ENCODE assay signal across 3 cellular contexts in genomic region chr11:67286621-67287333, GRCh38.
TF ChIP-seq lines count a peak whose summit lies in the region.

No MANE protein-coding gene starts in this region.

TF ChIP-seq in SK-N-SH, 30 proteins besides CTCF, POLR2A, EP300 and RAD21:
- TF ChIP-seq GATA2 (CRISPR knock-in tag; IDR thresholded peaks at IDR 0.05) (no peak), JUND (IDR thresholded peaks at IDR 0.05) (no peak), NRF1 (IDR thresholded peaks at IDR 0.05; ENCODE audit: low read depth, low read length) (no peak), SIN3A (IDR thresholded peaks at IDR 0.05; ENCODE audit: borderline replicate concordance, low read depth, low read length) (no peak), TAF1 (IDR thresholded peaks at IDR 0.05; ENCODE audit: borderline replicate concordance, low read depth, low read length) (no peak)
- TF ChIP-seq, protein P1, sequence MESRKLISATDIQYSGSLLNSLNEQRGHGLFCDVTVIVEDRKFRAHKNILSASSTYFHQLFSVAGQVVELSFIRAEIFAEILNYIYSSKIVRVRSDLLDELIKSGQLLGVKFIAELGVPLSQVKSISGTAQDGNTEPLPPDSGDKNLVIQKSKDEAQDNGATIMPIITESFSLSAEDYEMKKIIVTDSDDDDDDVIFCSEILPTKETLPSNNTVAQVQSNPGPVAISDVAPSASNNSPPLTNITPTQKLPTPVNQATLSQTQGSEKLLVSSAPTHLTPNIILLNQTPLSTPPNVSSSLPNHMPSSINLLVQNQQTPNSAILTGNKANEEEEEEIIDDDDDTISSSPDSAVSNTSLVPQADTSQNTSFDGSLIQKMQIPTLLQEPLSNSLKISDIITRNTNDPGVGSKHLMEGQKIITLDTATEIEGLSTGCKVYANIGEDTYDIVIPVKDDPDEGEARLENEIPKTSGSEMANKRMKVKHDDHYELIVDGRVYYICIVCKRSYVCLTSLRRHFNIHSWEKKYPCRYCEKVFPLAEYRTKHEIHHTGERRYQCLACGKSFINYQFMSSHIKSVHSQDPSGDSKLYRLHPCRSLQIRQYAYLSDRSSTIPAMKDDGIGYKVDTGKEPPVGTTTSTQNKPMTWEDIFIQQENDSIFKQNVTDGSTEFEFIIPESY (IDR thresholded peaks at IDR 0.05; ENCODE audit: borderline replicate concordance, low read depth) = no peak

TF ChIP-seq in SK-N-SH treated with all-trans-retinoic acid at 6 μM for 48 hours, 23 proteins besides CTCF, POLR2A, EP300 and RAD21:
- no peak for TF ChIP-seq ZNF565 (CRISPR knock-in tag; conservative IDR thresholded peaks at IDR 0.05; ENCODE audit: low read depth)
- no peak for TF ChIP-seq ZC3H10 (CRISPR knock-in tag; IDR thresholded peaks at IDR 0.05)
- no peak for TF ChIP-seq TSHZ2 (CRISPR knock-in tag; IDR thresholded peaks at IDR 0.05)
- TF ChIP-seq ZNF8 (CRISPR knock-in tag; IDR thresholded peaks at IDR 0.05) = no peak
- no peak for TF ChIP-seq ISL1 (CRISPR knock-in tag; IDR thresholded peaks at IDR 0.05)
- no peak for TF ChIP-seq ESRRG (CRISPR knock-in tag; IDR thresholded peaks at IDR 0.05)
- TF ChIP-seq OSR1 (CRISPR knock-in tag; IDR thresholded peaks at IDR 0.05) = no peak
- no peak for TF ChIP-seq SNAI2 (CRISPR knock-in tag; IDR thresholded peaks at IDR 0.05)
- no peak for TF ChIP-seq ZFP3 (CRISPR knock-in tag; IDR thresholded peaks at IDR 0.05)

TF ChIP-seq in HepG2, 621 proteins besides CTCF, POLR2A, EP300 and RAD21:
- TF ChIP-seq MXI1 (IDR thresholded peaks at IDR 0.05; ENCODE audit: borderline replicate concordance, low read depth, low read length) = no peak
- TF ChIP-seq RBM22 (optimal IDR thresholded peaks at IDR 0.05; ENCODE audit: low read length) = peak; percentile 36
- TF ChIP-seq ZNF124 (CRISPR knock-in tag; IDR thresholded peaks at IDR 0.05) = no peak
- TF ChIP-seq ZBTB21 (CRISPR knock-in tag; IDR thresholded peaks at IDR 0.05) = no peak
- peak; percentile 79 for TF ChIP-seq AGO2 (optimal IDR thresholded peaks at IDR 0.05; ENCODE audit: low read depth, low read length)
- TF ChIP-seq SIX4 (CRISPR knock-in tag; IDR thresholded peaks at IDR 0.05) = no peak
- no peak for TF ChIP-seq DZIP1 (CRISPR knock-in tag; IDR thresholded peaks at IDR 0.05)
- TF ChIP-seq, protein P2, sequence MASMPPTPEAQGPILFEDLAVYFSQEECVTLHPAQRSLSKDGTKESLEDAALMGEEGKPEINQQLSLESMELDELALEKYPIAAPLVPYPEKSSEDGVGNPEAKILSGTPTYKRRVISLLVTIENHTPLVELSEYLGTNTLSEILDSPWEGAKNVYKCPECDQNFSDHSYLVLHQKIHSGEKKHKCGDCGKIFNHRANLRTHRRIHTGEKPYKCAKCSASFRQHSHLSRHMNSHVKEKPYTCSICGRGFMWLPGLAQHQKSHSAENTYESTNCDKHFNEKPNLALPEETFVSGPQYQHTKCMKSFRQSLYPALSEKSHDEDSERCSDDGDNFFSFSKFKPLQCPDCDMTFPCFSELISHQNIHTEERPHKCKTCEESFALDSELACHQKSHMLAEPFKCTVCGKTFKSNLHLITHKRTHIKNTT (CRISPR knock-in tag; IDR thresholded peaks at IDR 0.05) = no peak
- 0 out of 2 replicates have a peak, but pooled peaks have one; percentile 8 for TF ChIP-seq ZNF687 (CRISPR knock-in tag; IDR thresholded peaks at IDR 0.05)
- TF ChIP-seq ZNF362 (CRISPR knock-in tag; IDR thresholded peaks at IDR 0.05; ENCODE audit: borderline replicate concordance) = no peak
- TF ChIP-seq NFRKB (IDR thresholded peaks at IDR 0.05) = no peak
- no peak for TF ChIP-seq RNF219 (CRISPR knock-in tag; IDR thresholded peaks at IDR 0.05)
- TF ChIP-seq PRDM4 (CRISPR knock-in tag; IDR thresholded peaks at IDR 0.05; ENCODE audit: borderline replicate concordance) = no peak
- TF ChIP-seq ZNF501 (CRISPR knock-in tag; IDR thresholded peaks at IDR 0.05) = no peak
- TF ChIP-seq, protein P3, sequence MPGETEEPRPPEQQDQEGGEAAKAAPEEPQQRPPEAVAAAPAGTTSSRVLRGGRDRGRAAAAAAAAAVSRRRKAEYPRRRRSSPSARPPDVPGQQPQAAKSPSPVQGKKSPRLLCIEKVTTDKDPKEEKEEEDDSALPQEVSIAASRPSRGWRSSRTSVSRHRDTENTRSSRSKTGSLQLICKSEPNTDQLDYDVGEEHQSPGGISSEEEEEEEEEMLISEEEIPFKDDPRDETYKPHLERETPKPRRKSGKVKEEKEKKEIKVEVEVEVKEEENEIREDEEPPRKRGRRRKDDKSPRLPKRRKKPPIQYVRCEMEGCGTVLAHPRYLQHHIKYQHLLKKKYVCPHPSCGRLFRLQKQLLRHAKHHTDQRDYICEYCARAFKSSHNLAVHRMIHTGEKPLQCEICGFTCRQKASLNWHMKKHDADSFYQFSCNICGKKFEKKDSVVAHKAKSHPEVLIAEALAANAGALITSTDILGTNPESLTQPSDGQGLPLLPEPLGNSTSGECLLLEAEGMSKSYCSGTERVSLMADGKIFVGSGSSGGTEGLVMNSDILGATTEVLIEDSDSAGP (CRISPR knock-in tag; IDR thresholded peaks at IDR 0.05; ENCODE audit: borderline replicate concordance) = 0 out of 2 replicates have a peak, but pooled peaks have one; percentile 45
- TF ChIP-seq PCBP2 (optimal IDR thresholded peaks at IDR 0.05; ENCODE audit: low read depth, low read length, poor library complexity, severe bottlenecking) = no peak
- 0 out of 2 replicates have a peak, but pooled peaks have one; percentile 8 for TF ChIP-seq POLR2G (IDR thresholded peaks at IDR 0.05; ENCODE audit: low read depth, low read length)
- no peak for TF ChIP-seq HNRNPUL1 (IDR thresholded peaks at IDR 0.05; ENCODE audit: low read depth, low read length)
- no peak for TF ChIP-seq DMTF1 (CRISPR knock-in tag; IDR thresholded peaks at IDR 0.05)
- TF ChIP-seq HNRNPL (IDR thresholded peaks at IDR 0.05; ENCODE audit: low read depth, low read length) = no peak
- TF ChIP-seq KAT7 (CRISPR knock-in tag; IDR thresholded peaks at IDR 0.05; ENCODE audit: borderline replicate concordance) = no peak
- no peak for TF ChIP-seq ZNF713 (CRISPR knock-in tag; IDR thresholded peaks at IDR 0.05)
- TF ChIP-seq ZFP36L1 (CRISPR knock-in tag; IDR thresholded peaks at IDR 0.05) = no peak
- no peak for TF ChIP-seq NPAS2 (CRISPR knock-in tag; IDR thresholded peaks at IDR 0.05; ENCODE audit: borderline replicate concordance)
- no peak for TF ChIP-seq MNT (IDR thresholded peaks at IDR 0.05)
